ENCODE assay signal across 1 cellular context in the genomic region with DNA sequence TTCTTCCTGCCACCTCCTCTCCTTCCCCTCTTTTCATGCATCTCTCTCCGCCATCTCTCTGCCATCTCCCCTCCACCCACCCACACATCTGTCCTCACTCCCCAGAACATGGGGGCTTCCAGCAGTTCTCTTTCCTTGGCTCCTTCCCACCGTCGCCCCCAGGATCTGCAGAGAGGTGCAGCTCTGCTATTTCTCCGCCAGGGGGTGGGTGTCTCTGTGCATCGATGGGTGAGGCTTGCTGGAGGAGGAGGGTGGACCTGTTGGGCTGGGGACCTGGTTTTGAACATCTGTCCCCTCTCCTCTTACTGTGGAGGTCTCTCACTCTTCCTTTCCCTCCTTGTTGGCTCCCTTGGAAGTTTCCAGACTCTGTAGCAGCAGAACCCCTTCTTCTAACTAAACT.
TF ChIP-seq lines count a peak whose summit lies in the region.

No MANE protein-coding gene starts in this region.

TF ChIP-seq in GM23338, 12 proteins besides CTCF, POLR2A, EP300 and RAD21:
- TF ChIP-seq, protein P1, sequence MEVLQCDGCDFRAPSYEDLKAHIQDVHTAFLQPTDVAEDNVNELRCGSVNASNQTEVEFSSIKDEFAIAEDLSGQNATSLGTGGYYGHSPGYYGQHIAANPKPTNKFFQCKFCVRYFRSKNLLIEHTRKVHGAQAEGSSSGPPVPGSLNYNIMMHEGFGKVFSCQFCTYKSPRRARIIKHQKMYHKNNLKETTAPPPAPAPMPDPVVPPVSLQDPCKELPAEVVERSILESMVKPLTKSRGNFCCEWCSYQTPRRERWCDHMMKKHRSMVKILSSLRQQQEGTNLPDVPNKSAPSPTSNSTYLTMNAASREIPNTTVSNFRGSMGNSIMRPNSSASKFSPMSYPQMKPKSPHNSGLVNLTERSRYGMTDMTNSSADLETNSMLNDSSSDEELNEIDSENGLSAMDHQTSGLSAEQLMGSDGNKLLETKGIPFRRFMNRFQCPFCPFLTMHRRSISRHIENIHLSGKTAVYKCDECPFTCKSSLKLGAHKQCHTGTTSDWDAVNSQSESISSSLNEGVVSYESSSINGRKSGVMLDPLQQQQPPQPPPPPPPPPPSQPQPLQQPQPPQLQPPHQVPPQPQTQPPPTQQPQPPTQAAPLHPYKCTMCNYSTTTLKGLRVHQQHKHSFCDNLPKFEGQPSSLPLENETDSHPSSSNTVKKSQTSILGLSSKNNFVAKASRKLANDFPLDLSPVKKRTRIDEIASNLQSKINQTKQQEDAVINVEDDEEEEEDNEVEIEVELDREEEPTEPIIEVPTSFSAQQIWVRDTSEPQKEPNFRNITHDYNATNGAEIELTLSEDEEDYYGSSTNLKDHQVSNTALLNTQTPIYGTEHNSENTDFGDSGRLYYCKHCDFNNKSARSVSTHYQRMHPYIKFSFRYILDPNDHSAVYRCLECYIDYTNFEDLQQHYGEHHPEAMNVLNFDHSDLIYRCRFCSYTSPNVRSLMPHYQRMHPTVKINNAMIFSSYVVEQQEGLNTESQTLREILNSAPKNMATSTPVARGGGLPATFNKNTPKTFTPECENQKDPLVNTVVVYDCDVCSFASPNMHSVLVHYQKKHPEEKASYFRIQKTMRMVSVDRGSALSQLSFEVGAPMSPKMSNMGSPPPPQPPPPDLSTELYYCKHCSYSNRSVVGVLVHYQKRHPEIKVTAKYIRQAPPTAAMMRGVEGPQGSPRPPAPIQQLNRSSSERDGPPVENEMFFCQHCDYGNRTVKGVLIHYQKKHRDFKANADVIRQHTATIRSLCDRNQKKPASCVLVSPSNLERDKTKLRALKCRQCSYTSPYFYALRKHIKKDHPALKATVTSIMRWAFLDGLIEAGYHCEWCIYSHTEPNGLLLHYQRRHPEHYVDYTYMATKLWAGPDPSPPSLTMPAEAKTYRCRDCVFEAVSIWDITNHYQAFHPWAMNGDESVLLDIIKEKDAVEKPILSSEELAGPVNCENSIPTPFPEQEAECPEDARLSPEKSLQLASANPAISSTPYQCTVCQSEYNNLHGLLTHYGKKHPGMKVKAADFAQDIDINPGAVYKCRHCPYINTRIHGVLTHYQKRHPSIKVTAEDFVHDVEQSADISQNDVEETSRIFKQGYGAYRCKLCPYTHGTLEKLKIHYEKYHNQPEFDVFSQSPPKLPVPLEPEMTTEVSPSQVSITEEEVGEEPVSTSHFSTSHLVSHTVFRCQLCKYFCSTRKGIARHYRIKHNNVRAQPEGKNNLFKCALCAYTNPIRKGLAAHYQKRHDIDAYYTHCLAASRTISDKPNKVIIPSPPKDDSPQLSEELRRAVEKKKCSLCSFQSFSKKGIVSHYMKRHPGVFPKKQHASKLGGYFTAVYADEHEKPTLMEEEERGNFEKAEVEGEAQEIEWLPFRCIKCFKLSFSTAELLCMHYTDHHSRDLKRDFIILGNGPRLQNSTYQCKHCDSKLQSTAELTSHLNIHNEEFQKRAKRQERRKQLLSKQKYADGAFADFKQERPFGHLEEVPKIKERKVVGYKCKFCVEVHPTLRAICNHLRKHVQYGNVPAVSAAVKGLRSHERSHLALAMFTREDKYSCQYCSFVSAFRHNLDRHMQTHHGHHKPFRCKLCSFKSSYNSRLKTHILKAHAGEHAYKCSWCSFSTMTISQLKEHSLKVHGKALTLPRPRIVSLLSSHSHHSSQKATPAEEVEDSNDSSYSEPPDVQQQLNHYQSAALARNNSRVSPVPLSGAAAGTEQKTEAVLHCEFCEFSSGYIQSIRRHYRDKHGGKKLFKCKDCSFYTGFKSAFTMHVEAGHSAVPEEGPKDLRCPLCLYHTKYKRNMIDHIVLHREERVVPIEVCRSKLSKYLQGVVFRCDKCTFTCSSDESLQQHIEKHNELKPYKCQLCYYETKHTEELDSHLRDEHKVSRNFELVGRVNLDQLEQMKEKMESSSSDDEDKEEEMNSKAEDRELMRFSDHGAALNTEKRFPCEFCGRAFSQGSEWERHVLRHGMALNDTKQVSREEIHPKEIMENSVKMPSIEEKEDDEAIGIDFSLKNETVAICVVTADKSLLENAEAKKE (CRISPR knock-in tag; IDR thresholded peaks at IDR 0.05) = no peak
- no peak for TF ChIP-seq CREB1 (CRISPR knock-in tag; IDR thresholded peaks at IDR 0.05; ENCODE audit: low read depth)
- TF ChIP-seq EZH2phosphoT487 (IDR thresholded peaks at IDR 0.05; ENCODE audit: unreplicated experiment) = no peak
- TF ChIP-seq NANOG (IDR thresholded peaks at IDR 0.05; ENCODE audit: borderline replicate concordance) = no peak
- no peak for TF ChIP-seq ZNF114 (CRISPR knock-in tag; IDR thresholded peaks at IDR 0.05)
- TF ChIP-seq, protein P2, sequence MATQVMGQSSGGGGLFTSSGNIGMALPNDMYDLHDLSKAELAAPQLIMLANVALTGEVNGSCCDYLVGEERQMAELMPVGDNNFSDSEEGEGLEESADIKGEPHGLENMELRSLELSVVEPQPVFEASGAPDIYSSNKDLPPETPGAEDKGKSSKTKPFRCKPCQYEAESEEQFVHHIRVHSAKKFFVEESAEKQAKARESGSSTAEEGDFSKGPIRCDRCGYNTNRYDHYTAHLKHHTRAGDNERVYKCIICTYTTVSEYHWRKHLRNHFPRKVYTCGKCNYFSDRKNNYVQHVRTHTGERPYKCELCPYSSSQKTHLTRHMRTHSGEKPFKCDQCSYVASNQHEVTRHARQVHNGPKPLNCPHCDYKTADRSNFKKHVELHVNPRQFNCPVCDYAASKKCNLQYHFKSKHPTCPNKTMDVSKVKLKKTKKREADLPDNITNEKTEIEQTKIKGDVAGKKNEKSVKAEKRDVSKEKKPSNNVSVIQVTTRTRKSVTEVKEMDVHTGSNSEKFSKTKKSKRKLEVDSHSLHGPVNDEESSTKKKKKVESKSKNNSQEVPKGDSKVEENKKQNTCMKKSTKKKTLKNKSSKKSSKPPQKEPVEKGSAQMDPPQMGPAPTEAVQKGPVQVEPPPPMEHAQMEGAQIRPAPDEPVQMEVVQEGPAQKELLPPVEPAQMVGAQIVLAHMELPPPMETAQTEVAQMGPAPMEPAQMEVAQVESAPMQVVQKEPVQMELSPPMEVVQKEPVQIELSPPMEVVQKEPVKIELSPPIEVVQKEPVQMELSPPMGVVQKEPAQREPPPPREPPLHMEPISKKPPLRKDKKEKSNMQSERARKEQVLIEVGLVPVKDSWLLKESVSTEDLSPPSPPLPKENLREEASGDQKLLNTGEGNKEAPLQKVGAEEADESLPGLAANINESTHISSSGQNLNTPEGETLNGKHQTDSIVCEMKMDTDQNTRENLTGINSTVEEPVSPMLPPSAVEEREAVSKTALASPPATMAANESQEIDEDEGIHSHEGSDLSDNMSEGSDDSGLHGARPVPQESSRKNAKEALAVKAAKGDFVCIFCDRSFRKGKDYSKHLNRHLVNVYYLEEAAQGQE (IDR thresholded peaks at IDR 0.05; ENCODE audit: unreplicated experiment) = no peak
- no peak for TF ChIP-seq ZNF331 (CRISPR knock-in tag; IDR thresholded peaks at IDR 0.05; ENCODE audit: low read depth)
- no peak for TF ChIP-seq EZH2 (IDR thresholded peaks at IDR 0.05; ENCODE audit: low read depth, unreplicated experiment)
